In the genomic region with DNA sequence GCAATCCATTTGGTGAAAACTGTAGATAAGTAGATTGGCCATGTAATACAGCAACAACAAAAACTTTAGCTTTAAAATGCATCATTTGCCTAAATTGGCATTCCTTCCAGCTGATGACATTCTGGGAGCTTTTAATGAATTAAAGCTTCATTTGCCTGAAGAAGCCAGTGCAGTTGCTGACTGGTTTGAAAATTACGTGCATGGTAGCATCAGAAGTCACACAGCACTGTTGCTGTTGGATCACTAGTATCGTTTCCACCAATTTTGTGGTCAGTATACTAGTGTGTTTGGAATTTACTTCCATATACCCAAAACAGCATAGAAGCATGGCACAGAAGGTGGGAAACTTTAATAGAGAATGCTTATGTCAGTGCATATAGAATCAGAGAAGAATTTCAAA, we compare ENCODE assay signal across 18 cellular contexts.
DNase-seq lines count a peak whose midpoint lies in the region; FAIRE-seq and TF ChIP-seq lines count a peak whose summit lies in the region.
"Had no signal": no experiment of that assay in that cellular context is flagged by ENCODE, and none has a peak within 500 bp of the region (broad histone marks: within the 10 kb centered on the region; RNA-seq: fewer than 3 reads in every experiment).

No MANE protein-coding gene starts in this region.

- H3K27me3 Mint-ChIP-seq in astrocyte (ENCODE audit: low read depth, unreplicated experiment) (no peaks in the 10 kb centered on the region), endodermal cell (ENCODE audit: insufficient read depth) (no peaks in the 10 kb centered on the region)
- H3K27me3 Mint-ChIP-seq: CD4-positive, alpha-beta T cell had no signal

- no peaks in the 10 kb centered on the region for H3K4me1 ChIP-seq in astrocyte (ENCODE audit: insufficient read depth, low read length)
- H3K4me1 ChIP-seq in endodermal cell (ENCODE audit: control insufficient read depth, insufficient read depth, low read length), result peaks cover 5% of the 10 kb centered on the region
- H3K4me1 ChIP-seq: Caco-2 had no signal

- H2AFZ ChIP-seq in astrocyte (ENCODE audit: low read depth, low read length), result no peak overlapping the region

- no peaks in the 10 kb centered on the region for H4K20me1 ChIP-seq in astrocyte (ENCODE audit: insufficient read depth, low read length)

- no peaks in the 10 kb centered on the region for H3K36me3 ChIP-seq in astrocyte (ENCODE audit: insufficient read depth, low read length)
- H3K36me3 ChIP-seq in endodermal cell (ENCODE audit: control insufficient read depth, insufficient read depth, low read length), result no peaks in the 10 kb centered on the region

- H3K9me3 Mint-ChIP-seq in astrocyte (ENCODE audit: unreplicated experiment) (peaks cover 3% of the 10 kb centered on the region), endodermal cell (no peaks in the 10 kb centered on the region)
- H3K9me3 Mint-ChIP-seq: CD4-positive, alpha-beta T cell had no signal

- H3K36me3 Mint-ChIP-seq in astrocyte (ENCODE audit: low read depth, unreplicated experiment) (no peaks in the 10 kb centered on the region), endodermal cell (ENCODE audit: low read depth) (peaks cover 11% of the 10 kb centered on the region)

- H3K4me3 ChIP-seq in astrocyte (ENCODE audit: insufficient read depth, low read depth, low read length) (no peak overlapping the region), endodermal cell (ENCODE audit: low read length) (no peak overlapping the region)
- H3K4me3 ChIP-seq: K562 had no signal

- H3K27ac ChIP-seq in astrocyte (ENCODE audit: low read depth, low read length) (no peak overlapping the region), endodermal cell (ENCODE audit: low read depth, low read length) (no peak overlapping the region)
- H3K27ac ChIP-seq: C4-2B had no signal

- TF ChIP-seq CTCF in astrocyte (IDR thresholded peaks at IDR 0.05; ENCODE audit: insufficient read depth, low read depth, low read length) (no peak), endodermal cell (conservative IDR thresholded peaks at IDR 0.05) (no peak)

- no peaks in the 10 kb centered on the region for H3K27me3 ChIP-seq in astrocyte (ENCODE audit: insufficient read depth, low read length)
- H3K27me3 ChIP-seq in endodermal cell (ENCODE audit: control insufficient read depth, insufficient read depth, low read length, poor library complexity, severe bottlenecking), result no peaks in the 10 kb centered on the region

- H3K9ac ChIP-seq in astrocyte (ENCODE audit: low read length) (no peak overlapping the region), endodermal cell (ENCODE audit: extremely low read depth, low read length, poor library complexity, severe bottlenecking) (no peak overlapping the region)

- 96 to 100% methylated on average over 1 to 2 of the region's 2 CpGs for WGBS in endodermal cell (ENCODE audit: insufficient coverage in 1 of 2, insufficient read length in 1 of 2), 2 experiments

- H3K9me3 ChIP-seq in astrocyte (ENCODE audit: insufficient read depth, low read depth, low read length) (no peaks in the 10 kb centered on the region), endodermal cell (ENCODE audit: control insufficient read depth, low read length) (no peaks in the 10 kb centered on the region)
- H3K9me3 ChIP-seq: Caco-2 had no signal

- no peak overlapping the region for H3K4me2 ChIP-seq in astrocyte (ENCODE audit: low read length)

- no peak overlapping the region for H3K27ac Mint-ChIP-seq in astrocyte (ENCODE audit: unreplicated experiment)
- H3K27ac Mint-ChIP-seq in endodermal cell, result no peak overlapping the region
- H3K27ac Mint-ChIP-seq: CD4-positive, alpha-beta T cell had no signal

- peaks cover 4% of the 10 kb centered on the region for H3K4me1 Mint-ChIP-seq in astrocyte (ENCODE audit: low read depth, unreplicated experiment)
- peaks cover 28% of the 10 kb centered on the region for H3K4me1 Mint-ChIP-seq in endodermal cell

- H3K79me2 ChIP-seq in astrocyte (ENCODE audit: insufficient read depth, low read length), result no peaks in the 10 kb centered on the region

- peak; percentile 3 for DNase-seq in GM04504 (ENCODE audit: low read depth)
- peak; percentile 22 for DNase-seq in astrocyte (ENCODE audit: low read depth)
- DNase-seq in fibroblast of peridontal ligament (ENCODE audit: extremely low read depth), result peak; percentile 18
- peak; percentile 32 for DNase-seq in stromal cell of bone marrow (ENCODE audit: low read depth)
- DNase-seq in NCI-H748 (lab: John Stamatoyannopoulos, UW; ENCODE audit: unreplicated experiment), result no peak
- DNase-seq in activated T-cell treated with anti-CD3 and anti-CD28 coated beads, Interleukin-2, amount 50 U/mL, for 48 hours, result no peak
- DNase-seq in endodermal cell, result no peak
- DNase-seq: 8988T; AML-193; Caco-2; CD4-positive, alpha-beta T cell; HCEC 1CT; IMR-90 had no signal

- no peak for FAIRE-seq in astrocyte (lab: Jason Lieb, UNC)
- FAIRE-seq: D721Med, G401.6, HTR-8/SVneo, K562 had no signal

- no peak overlapping the region for H3K4me3 Mint-ChIP-seq in astrocyte (ENCODE audit: unreplicated experiment)
- H3K4me3 Mint-ChIP-seq in endodermal cell, result no peak overlapping the region
- H3K4me3 Mint-ChIP-seq: CD4-positive, alpha-beta T cell had no signal

Comparison
In these comparisons a context has a peak if more than half of its experiments do, and no peak if none do; other contexts are left out.
1. DNase-seq: peak in GM04504 (single experiment), astrocyte (single experiment), fibroblast of peridontal ligament (single experiment) and stromal cell of bone marrow (single experiment); none in NCI-H748 (single experiment), activated T-cell treated with anti-CD3 and anti-CD28 coated beads, Interleukin-2, amount 50 U/mL, for 48 hours (0 of 2) and endodermal cell (single experiment).